ENCODE assay signal across 12 cellular contexts in the genomic region with DNA sequence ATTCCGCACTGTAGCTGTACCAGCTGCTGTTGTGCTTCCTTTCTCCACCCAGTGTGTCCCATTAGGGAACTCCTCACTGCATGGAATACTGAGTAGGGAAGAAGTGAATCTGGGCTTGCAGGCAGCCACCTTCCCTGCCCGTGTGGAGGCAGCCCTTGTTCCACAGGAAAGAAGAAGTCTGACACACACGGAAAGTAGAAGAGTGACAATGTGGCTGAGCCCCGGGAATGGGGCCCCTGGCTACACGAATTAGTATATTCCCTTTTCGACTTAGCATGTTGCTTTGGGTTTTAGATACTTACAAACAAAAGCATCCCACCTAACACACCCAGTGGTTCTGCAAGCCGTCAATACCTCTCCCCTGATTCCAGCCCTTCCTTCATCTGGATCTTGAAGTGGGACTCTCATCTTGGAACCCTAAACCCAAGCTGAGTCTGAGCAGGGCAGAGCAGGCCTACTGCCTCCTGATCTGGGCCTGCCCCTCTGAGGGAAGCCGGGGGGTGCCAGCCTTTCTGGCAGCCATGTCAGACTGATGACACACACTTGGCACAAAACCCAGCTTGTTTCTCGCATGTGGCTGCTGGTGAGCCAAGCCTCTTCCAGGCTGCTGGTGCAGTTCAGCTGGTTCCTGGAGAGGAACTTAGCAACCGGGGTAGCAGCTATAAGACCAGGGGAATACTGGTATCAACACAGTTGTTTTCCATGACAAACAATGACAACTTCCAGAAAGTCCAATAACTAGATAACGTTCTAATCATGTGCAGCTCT.
DNase-seq lines count a peak whose midpoint lies in the region; ATAC-seq and TF ChIP-seq lines count a peak whose summit lies in the region.
"Had no signal": no experiment of that assay in that cellular context is flagged by ENCODE, and none has a peak within 500 bp of the region (broad histone marks: within the 10 kb centered on the region; RNA-seq: fewer than 3 reads in every experiment).

No MANE protein-coding gene starts in this region.

- H3K9me3 ChIP-seq in ascending aorta (no peaks in the 10 kb centered on the region), heart right ventricle (no peaks in the 10 kb centered on the region)
- H3K9me3 ChIP-seq: SJCRH30 had no signal

- WGBS in heart right ventricle, 2 donors, result 52 to 55% methylated on average over 11 of the region's 11 CpGs

- TF ChIP-seq CTCF in ascending aorta (IDR thresholded peaks at IDR 0.05) (no peak), heart right ventricle (IDR thresholded peaks at IDR 0.05) (no peak)

- peak; percentile 40; the same call in 1 of the 2 replicates for TF ChIP-seq EP300 in Ishikawa (IDR thresholded peaks at IDR 0.05; ENCODE audit: borderline replicate concordance)

- no peak for TF ChIP-seq RAD21 in Ishikawa (IDR thresholded peaks at IDR 0.05; ENCODE audit: low read depth)

- ATAC-seq in heart right ventricle (peak; percentile 50 to 86 (median 83)), GM21447 (IDR thresholded peaks at IDR 0.05; ENCODE audit: unreplicated experiment) (no peak), HG02763 (IDR thresholded peaks at IDR 0.05; ENCODE audit: unreplicated experiment) (no peak)
- ATAC-seq: activated T-cell treated with anti-CD3 and anti-CD28 coated beads, Interleukin-2, amount 50 U/mL, for 72 hours had no signal

- H3K27ac ChIP-seq in ascending aorta (peak overlapping the region in 1 of 2 donors; percentile 42), heart right ventricle (peak overlapping the region in 9 of 10 donors; percentile 6 to 81 (median 56)), skin epidermis (peak overlapping the region in 17 of 21 experiments; percentile 11 to 79 (median 69))
- H3K27ac ChIP-seq: SJCRH30 had no signal

- H3K36me3 ChIP-seq in ascending aorta (no peaks in the 10 kb centered on the region), heart right ventricle (peaks cover 0 to 15% (median 0%) of the 10 kb centered on the region in 9 donors)
- H3K36me3 ChIP-seq: SJCRH30 had no signal

- H3K4me3 ChIP-seq in ascending aorta (no peak overlapping the region), heart right ventricle (no peak overlapping the region), skin epidermis (no peak overlapping the region)
- H3K4me3 ChIP-seq: SJCRH30 had no signal

- H3K27me3 ChIP-seq in ascending aorta (no peaks in the 10 kb centered on the region), heart right ventricle (no peaks in the 10 kb centered on the region)

- intact Hi-C loops in ascending aorta (cut with DNase I) (loop anchor here (2.0 kb wide), 1 partner anchor 21 kb away; no protein-coding TSS in a partner anchor), heart right ventricle (cut with DNase I) (loop anchor here in 7 of 10 donors (10.0 kb wide), 4 partner anchors 65 to 255 kb away; no protein-coding TSS in a partner anchor)

- DNase-seq in ascending aorta (ENCODE audit: low spot score in 2 of 2), result peak; percentile 47 to 84
- peak; percentile 64 to 79 for DNase-seq in heart right ventricle
- DNase-seq in NCI-H1930 (lab: John Stamatoyannopoulos, UW), result no peak
- DNase-seq in activated naive CD4-positive, alpha-beta T cell treated with anti-CD3 and anti-CD28 coated beads, Interleukin-2, amount 50 U/mL, for 16 hours, result no peak
- DNase-seq: activated T-cell treated with anti-CD3 and anti-CD28 coated beads, Interleukin-2, amount 50 U/mL, for 72 hours; GOT3; KG1; SJCRH30 had no signal

- H3K4me1 ChIP-seq in ascending aorta, result peaks cover 0 to 13% of the 10 kb centered on the region in 2 donors
- peaks cover 4 to 96% (median 62%) of the 10 kb centered on the region in 9 donors for H3K4me1 ChIP-seq in heart right ventricle

TF ChIP-seq in Ishikawa, 13 proteins besides CTCF, POLR2A, EP300 and RAD21:
- peak; percentile 94 for TF ChIP-seq NFIC (IDR thresholded peaks at IDR 0.05)
- TF ChIP-seq REST (IDR thresholded peaks at IDR 0.05; ENCODE audit: low read depth), result no peak
- no peak for TF ChIP-seq TAF1 (IDR thresholded peaks at IDR 0.05; ENCODE audit: low read depth)
- TF ChIP-seq EGR1 (IDR thresholded peaks at IDR 0.05), result no peak
- no peak for TF ChIP-seq ZBTB7A (IDR thresholded peaks at IDR 0.05; ENCODE audit: low read depth)
- peak; percentile 58 for TF ChIP-seq TCF12 (IDR thresholded peaks at IDR 0.05; ENCODE audit: low read depth)
- TF ChIP-seq FOXM1 (IDR thresholded peaks at IDR 0.05; ENCODE audit: borderline replicate concordance, low read depth), result no peak
- TF ChIP-seq CREB1 (IDR thresholded peaks at IDR 0.05; ENCODE audit: low read depth), result no peak
- TF ChIP-seq USF1 (IDR thresholded peaks at IDR 0.05), result no peak
- peak; percentile 77 for TF ChIP-seq YY1 (IDR thresholded peaks at IDR 0.05; ENCODE audit: low read depth)
- TF ChIP-seq TEAD4 (IDR thresholded peaks at IDR 0.05), result peak; percentile 44; the same call in 1 of the 2 replicates
- peak; percentile 79; the same call in 1 of the 2 replicates for TF ChIP-seq MAX (IDR thresholded peaks at IDR 0.05)
- TF ChIP-seq CEBPB (IDR thresholded peaks at IDR 0.05), result peak; percentile 15; the same call in 1 of the 2 replicates

Comparison
In these comparisons a context has a peak if more than half of its experiments do, and no peak if none do; other contexts are left out.
1. DNase-seq: peak in ascending aorta (2 of 2) and heart right ventricle (2 of 2); none in NCI-H1930 (0 of 2) and activated naive CD4-positive, alpha-beta T cell treated with anti-CD3 and anti-CD28 coated beads, Interleukin-2, amount 50 U/mL, for 16 hours (single experiment).
2. ATAC-seq: peak in heart right ventricle (8 of 8); none in GM21447 (single experiment) and HG02763 (single experiment).